18 cellular contexts compared by ENCODE assay signal in genomic region chr22:20648306-20648903, GRCh38.
"Had no signal": no experiment of that assay in that cellular context is flagged by ENCODE, and none has a peak within 500 bp of the region (broad histone marks: within the 10 kb centered on the region; RNA-seq: fewer than 3 reads in every experiment).

No MANE protein-coding gene starts in this region.

- H3K4me1 ChIP-seq: colonic mucosa, heart right ventricle, lower lobe of right lung, spleen, upper lobe of right lung had no signal

- H3K9me3 ChIP-seq: colonic mucosa, heart right ventricle, lower lobe of right lung, spleen, upper lobe of right lung had no signal

- ATAC-seq: activated CD8-positive, alpha-beta T cell treated with anti-CD3 and anti-CD28 coated beads, Interleukin-2, amount 10 ng/mL, durations not matched to agents 7 days and 5 days; heart right ventricle; left colon; lower lobe of right lung; upper lobe of right lung had no signal

- H3K27ac ChIP-seq: colonic mucosa, heart right ventricle, lower lobe of right lung, spleen, upper lobe of right lung, VCaP had no signal

- H3K4me3 Mint-ChIP-seq: activated CD4-positive, alpha-beta T cell treated with anti-CD3 and anti-CD28 coated beads, Interleukin-2, amount 10 ng/mL, durations not matched to agents 7 days and 5 days; activated CD8-positive, alpha-beta T cell treated with anti-CD3 and anti-CD28 coated beads, Interleukin-2, amount 10 ng/mL, durations not matched to agents 7 days and 5 days; activated naive CD4-positive, alpha-beta T cell treated with anti-CD3 and anti-CD28 coated beads, Interleukin-2, amount 10 ng/mL, durations not matched to agents 7 days and 5 days; mesothelial cell of epicardium; natural killer cell had no signal

- H3K27me3 ChIP-seq: colonic mucosa, spleen, upper lobe of right lung had no signal

- H3K27ac Mint-ChIP-seq: activated CD4-positive, alpha-beta T cell treated with anti-CD3 and anti-CD28 coated beads, Interleukin-2, amount 10 ng/mL, durations not matched to agents 7 days and 5 days; activated CD8-positive, alpha-beta T cell treated with anti-CD3 and anti-CD28 coated beads, Interleukin-2, amount 10 ng/mL, durations not matched to agents 7 days and 5 days; activated naive CD4-positive, alpha-beta T cell treated with anti-CD3 and anti-CD28 coated beads, Interleukin-2, amount 10 ng/mL, durations not matched to agents 7 days and 5 days; mesothelial cell of epicardium; natural killer cell; progenitor cell of endocrine pancreas had no signal

- H3K36me3 ChIP-seq: colonic mucosa, heart right ventricle, lower lobe of right lung, spleen, upper lobe of right lung had no signal

- H3K4me1 Mint-ChIP-seq: activated CD4-positive, alpha-beta T cell treated with anti-CD3 and anti-CD28 coated beads, Interleukin-2, amount 10 ng/mL, durations not matched to agents 7 days and 5 days; activated naive CD4-positive, alpha-beta T cell treated with anti-CD3 and anti-CD28 coated beads, Interleukin-2, amount 10 ng/mL, durations not matched to agents 7 days and 5 days; mesothelial cell of epicardium had no signal

- DNase-seq: activated CD4-positive, alpha-beta T cell treated with anti-CD3 and anti-CD28 coated beads, Interleukin-2, amount 10 ng/mL, durations not matched to agents 7 days and 5 days; activated CD8-positive, alpha-beta T cell treated with anti-CD3 and anti-CD28 coated beads, Interleukin-2, amount 10 ng/mL, durations not matched to agents 7 days and 5 days; activated naive CD4-positive, alpha-beta T cell treated with anti-CD3 and anti-CD28 coated beads, Interleukin-2, amount 10 ng/mL, durations not matched to agents 7 days and 5 days; activated T-cell treated with anti-CD3 and anti-CD28 coated beads, Interleukin-2, amount 50 U/mL, for 48 hours; amygdala; colonic mucosa; heart right ventricle; left colon; lower lobe of right lung; retina; spleen; stimulated activated CD4-positive, alpha-beta T cell treated with anti-CD3 and anti-CD28 coated beads, Interleukin-4, amount 100 ng/mL, for 1 hour; stimulated activated naive CD4-positive, alpha-beta T cell treated with Interleukin-2 at 50 U/mL for 16 hours; upper lobe of right lung had no signal

- H3K36me3 Mint-ChIP-seq: activated naive CD4-positive, alpha-beta T cell treated with anti-CD3 and anti-CD28 coated beads, Interleukin-2, amount 10 ng/mL, durations not matched to agents 7 days and 5 days; mesothelial cell of epicardium; natural killer cell had no signal

- H3K27me3 Mint-ChIP-seq: progenitor cell of endocrine pancreas had no signal

- H3K9me3 Mint-ChIP-seq: activated CD4-positive, alpha-beta T cell treated with anti-CD3 and anti-CD28 coated beads, Interleukin-2, amount 10 ng/mL, durations not matched to agents 7 days and 5 days; activated naive CD4-positive, alpha-beta T cell treated with anti-CD3 and anti-CD28 coated beads, Interleukin-2, amount 10 ng/mL, durations not matched to agents 7 days and 5 days; mesothelial cell of epicardium; natural killer cell had no signal

- H3K4me3 ChIP-seq: colonic mucosa, heart right ventricle, lower lobe of right lung, spleen, upper lobe of right lung had no signal
